In the genomic region with DNA sequence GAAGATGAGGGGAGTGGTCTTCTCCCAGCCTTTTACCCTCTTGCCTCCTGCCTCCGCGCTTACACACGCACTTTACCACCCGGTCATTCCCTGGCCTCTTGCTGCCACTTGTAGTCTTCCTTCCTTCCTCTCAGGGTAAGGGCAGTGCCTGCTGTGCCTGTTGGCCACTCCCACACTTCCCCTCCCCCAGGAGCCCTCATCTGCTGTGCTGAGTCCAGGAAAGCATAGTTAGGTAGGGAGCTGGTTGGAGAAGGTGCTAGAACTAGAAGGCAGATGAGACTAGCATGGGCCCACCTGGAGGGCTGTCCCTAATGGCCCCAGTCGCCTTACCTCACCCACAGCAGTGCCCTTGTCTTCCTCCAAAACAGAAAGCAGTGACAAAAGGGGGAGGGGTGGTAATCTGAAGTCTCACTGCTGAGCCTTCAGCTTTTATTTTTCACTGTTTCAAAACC, we compare ENCODE assay signal across 8 cellular contexts. TPM values are rescaled to one million over a fixed set of nuclear protein-coding genes. Genes with fewer than 3 reads are reported as not detected.
DNase-seq lines count a peak whose midpoint lies in the region; ATAC-seq and TF ChIP-seq lines count a peak whose summit lies in the region.

No MANE protein-coding gene starts in this region.

- H3K4me1 ChIP-seq in CD4-positive, alpha-beta memory T cell (ENCODE audit: insufficient read depth, low read length), result peaks cover 33% of the 10 kb centered on the region
- H3K4me1 ChIP-seq in ascending aorta, result peaks cover 11 to 38% of the 10 kb centered on the region in 2 donors
- H3K4me1 ChIP-seq in right lobe of liver, result peaks cover 0 to 13% (median 0%) of the 10 kb centered on the region in 4 donors

- no peaks in the 10 kb centered on the region for H3K27me3 Mint-ChIP-seq in CD4-positive, alpha-beta memory T cell
- no peaks in the 10 kb centered on the region for H3K27me3 Mint-ChIP-seq in type B pancreatic cell

- peaks cover 32 to 76% (median 51%) of the 10 kb centered on the region in 4 donors for H3K4me1 Mint-ChIP-seq in CD4-positive, alpha-beta memory T cell
- peaks cover 68% of the 10 kb centered on the region for H3K4me1 Mint-ChIP-seq in type B pancreatic cell (ENCODE audit: unreplicated experiment)

- 48% methylated on average over 4 of the region's 5 CpGs for WGBS in right lobe of liver (ENCODE audit: insufficient coverage, low coverage, low lambda C conversion rate, missing lambda C conversion rate)

- TF ChIP-seq CTCF in ascending aorta (IDR thresholded peaks at IDR 0.05) (no peak), right lobe of liver (IDR thresholded peaks at IDR 0.05) (no peak), type B pancreatic cell (conservative IDR thresholded peaks at IDR 0.05) (no peak)

- H3K36me3 ChIP-seq in CD4-positive, alpha-beta memory T cell (ENCODE audit: insufficient read depth, low read length), result peaks cover 40% of the 10 kb centered on the region
- H3K36me3 ChIP-seq in ascending aorta (peaks cover 25 to 32% of the 10 kb centered on the region in 2 donors), right lobe of liver (peaks cover 0 to 32% (median 13%) of the 10 kb centered on the region in 4 donors)

- CTCF ChIA-PET in CD4-positive, alpha-beta memory T cell (lab: Charles Lee; ENCODE audit: partially characterized antibody), result interaction anchor here (1.0 to 2.2 kb wide), 4 partner anchors 14 to 136 kb away, joined by 3 to 15 read pairs (median 8); a partner anchor contains a TSS

- no peaks in the 10 kb centered on the region for H3K9me3 ChIP-seq in CD4-positive, alpha-beta memory T cell (ENCODE audit: control insufficient read depth in 1 of 2, low read length in 2 of 2)
- H3K9me3 ChIP-seq in ascending aorta (no peaks in the 10 kb centered on the region), right lobe of liver (no peaks in the 10 kb centered on the region)

- DNase-seq in CD4-positive, alpha-beta memory T cell, result peak in 1 of 5 donors; percentile 42
- DNase-seq in NCI-H2107 (lab: John Stamatoyannopoulos, UW) (peak; percentile 53), ascending aorta (ENCODE audit: low spot score in 2 of 2) (peak in 1 of 2 donors; percentile 72), right lobe of liver (peak in 1 of 3 donors; percentile 59), type B pancreatic cell (ENCODE audit: extremely low spot score, unreplicated experiment) (no peak)

- H3K27ac Mint-ChIP-seq in CD4-positive, alpha-beta memory T cell, result peak overlapping the region; percentile 18 to 94 (median 75)
- peak overlapping the region; percentile 88 for H3K27ac Mint-ChIP-seq in type B pancreatic cell

- POLR2A ChIA-PET in CD4-positive, alpha-beta memory T cell (lab: Charles Lee; ENCODE audit: partially characterized antibody), result interaction anchor here (0.9 kb wide), 1 partner anchor 100 kb away, joined by 3 read pairs; no protein-coding TSS in a partner anchor

- no peak overlapping the region for H3K27ac ChIP-seq in CD4-positive, alpha-beta memory T cell (ENCODE audit: low read depth, low read length)
- H3K27ac ChIP-seq in ascending aorta (peak overlapping the region; percentile 58 to 78), right lobe of liver (peak overlapping the region in 1 of 3 donors; percentile 37)

- no peak overlapping the region for H3K4me3 ChIP-seq in CD4-positive, alpha-beta memory T cell (ENCODE audit: low read length in 2 of 2)
- H3K4me3 ChIP-seq in ascending aorta (no peak overlapping the region), right lobe of liver (no peak overlapping the region)

- intact Hi-C loops in CD4-positive, alpha-beta memory T cell (cut with micrococcal nuclease), result no loop called here
- intact Hi-C loops in ascending aorta (cut with DNase I) (no loop called here), right lobe of liver (cut with DNase I) (no loop called here)

- TF ChIP-seq POLR2A in right lobe of liver (IDR thresholded peaks at IDR 0.05), result no peak

- H3K4me3 Mint-ChIP-seq in CD4-positive, alpha-beta memory T cell, result peak overlapping the region in 4 of 8 donors; percentile 15 to 55 (median 24)
- peak overlapping the region; percentile 69 for H3K4me3 Mint-ChIP-seq in type B pancreatic cell

- H3K27me3 ChIP-seq in CD4-positive, alpha-beta memory T cell (ENCODE audit: insufficient read depth, low read length), result no peaks in the 10 kb centered on the region
- no peaks in the 10 kb centered on the region for H3K27me3 ChIP-seq in ascending aorta
- H3K27me3 ChIP-seq in right lobe of liver, result no peaks in the 10 kb centered on the region

- H3K9me3 Mint-ChIP-seq in CD4-positive, alpha-beta memory T cell, result no peaks in the 10 kb centered on the region
- no peaks in the 10 kb centered on the region for H3K9me3 Mint-ChIP-seq in type B pancreatic cell

- ATAC-seq in right lobe of liver (peak; percentile 40 to 57 (median 50)), HG03045 (IDR thresholded peaks at IDR 0.05; ENCODE audit: unreplicated experiment) (no peak), GM18519 (IDR thresholded peaks at IDR 0.05; ENCODE audit: low FRiP score, unreplicated experiment) (no peak), GM21423 (IDR thresholded peaks at IDR 0.05; ENCODE audit: unreplicated experiment) (no peak)

- peaks cover 51 to 65% of the 10 kb centered on the region in 2 donors for H3K36me3 Mint-ChIP-seq in CD4-positive, alpha-beta memory T cell
- H3K36me3 Mint-ChIP-seq in type B pancreatic cell, result peaks cover 9% of the 10 kb centered on the region

RNA-seq across cellular contexts. Expression of a gene that starts 54.3 kb away (rescaled TPM):
- total RNA-seq in CD4-positive, alpha-beta memory T cell, result 100 to 1,000 TPM; 946 to 964 TPM
- 1,000 to 10,000 TPM in 1 of 2 donors, 100 to 1,000 TPM in 1; 920 to 1,159 TPM for polyA plus RNA-seq in CD4-positive, alpha-beta memory T cell
- total RNA-seq in ascending aorta (113 TPM), right lobe of liver (100 to 1,000 TPM in 4 of 6 experiments, 10 to 100 TPM in 2; 82.3 to 204 (median 126) TPM), type B pancreatic cell (ENCODE audit: low replicate concordance) (388 and 417 TPM in 2 replicates)

Comparison
In these comparisons a context has a peak if more than half of its experiments do, and no peak if none do; other contexts are left out.
1. ATAC-seq: peak in right lobe of liver (4 of 4); none in HG03045 (single experiment), GM18519 (single experiment) and GM21423 (single experiment).